In genomic region chr9:83011611-83012010, GRCh38 we compare ENCODE assay signal across 31 cellular contexts. TPM values are rescaled to one million over a fixed set of nuclear protein-coding genes. Genes with fewer than 3 reads are reported as not detected.
A peak's percentile ranks its signal among the peaks of the same experiment; 100 is the strongest.
DNase-seq lines count a peak whose midpoint lies in the region; ATAC-seq and TF ChIP-seq lines count a peak whose summit lies in the region.
"Had no signal": no experiment of that assay in that cellular context is flagged by ENCODE, and none has a peak within 500 bp of the region (broad histone marks: within the 10 kb centered on the region; RNA-seq: fewer than 3 reads in every experiment).

No MANE protein-coding gene starts in this region.

- no peak for ATAC-seq in activated T-cell treated with anti-CD3 and anti-CD28 coated beads, Interleukin-2, amount 50 U/mL, for 72 hours (replicated peaks in 1 of 2)
- ATAC-seq in HG03135 (IDR thresholded peaks at IDR 0.05; ENCODE audit: unreplicated experiment): no peak
- ATAC-seq: activated CD4-positive, CD25-positive, alpha-beta regulatory T cell treated with anti-CD3 and anti-CD28 coated beads, Interleukin-2, amount 50 U/mL, for 24 hours; HCT116; Panc1; right lobe of liver had no signal

- DNase-seq in activated T-cell treated with anti-CD3 and anti-CD28 coated beads, Interleukin-2, amount 50 U/mL, for 72 hours: no peak
- no peak for DNase-seq in activated T-cell treated with anti-CD3 and anti-CD28 coated beads, Interleukin-2, amount 50 U/mL, for 24 hours
- DNase-seq in Karpas-422 (peak; percentile 23), hepatic stellate cell (ENCODE audit: low spot score) (peak; percentile 40), vagina (ENCODE audit: extremely low spot score in 2 of 2) (no peak), medulla oblongata (ENCODE audit: extremely low spot score) (no peak), CD1c-positive myeloid dendritic cell (ENCODE audit: extremely low spot score) (no peak)
- DNase-seq: 8988T; activated CD4-positive, alpha-beta T cell treated with anti-CD3 and anti-CD28 coated beads, Interleukin-2, amount 50 U/mL, for 4 hours; activated naive CD4-positive, alpha-beta T cell treated with anti-CD3 and anti-CD28 coated beads for 36 hours; amniotic stem cell; colonic mucosa; DMS153; effector CD8-positive, alpha-beta T cell; midbrain; naive B cell; NCI-H1436 treated with DMSO at 0.1 percent for 48 hours; NCI-H2107; NCI-H345; NCI-H69; right lobe of liver; SIG-M5; stimulated activated CD4-positive, alpha-beta T cell treated with anti-CD3 and anti-CD28 coated beads, Interleukin-4, amount 100 ng/mL, for 1 hour had no signal

- H2AFZ ChIP-seq in Karpas-422 (ENCODE audit: low read length): no peak overlapping the region

- intact Hi-C loops in vagina (cut with DNase I): no loop called here

- H3K4me2 ChIP-seq in Karpas-422 (ENCODE audit: low read depth, low read length, poor library complexity, severe bottlenecking): no peak overlapping the region

- no peaks in the 10 kb centered on the region for H3K27me3 Mint-ChIP-seq in activated T-cell treated with anti-CD3 and anti-CD28 coated beads, Interleukin-2, amount 50 U/mL, for 72 hours (ENCODE audit: low read depth)
- peaks cover 4% of the 10 kb centered on the region for H3K27me3 Mint-ChIP-seq in activated T-cell treated with anti-CD3 and anti-CD28 coated beads, Interleukin-2, amount 50 U/mL, for 24 hours

- H3K36me3 ChIP-seq in Karpas-422 (ENCODE audit: insufficient read depth, low read length) (no peaks in the 10 kb centered on the region), vagina (no peaks in the 10 kb centered on the region)
- H3K36me3 ChIP-seq: colonic mucosa, right lobe of liver, tibial nerve had no signal

- H3K4me3 Mint-ChIP-seq in activated T-cell treated with anti-CD3 and anti-CD28 coated beads, Interleukin-2, amount 50 U/mL, for 72 hours: no peak overlapping the region
- H3K4me3 Mint-ChIP-seq in activated T-cell treated with anti-CD3 and anti-CD28 coated beads, Interleukin-2, amount 50 U/mL, for 24 hours: no peak overlapping the region
- H3K4me3 Mint-ChIP-seq: activated naive CD4-positive, alpha-beta T cell treated with anti-CD3 and anti-CD28 coated beads for 36 hours; activated T-helper 1 cell treated with anti-CD3 and anti-CD28 coated beads, Interleukin-12 subunit alpha, Interleukin-12 subunit beta, Interleukin-2, Interleukin-4 antibody, amounts not matched to agents 30 ng/mL and 10 ng/mL and 1 ng/mL, durations not matched to agents 14 hours and 24 hours and 36 hours; B cell; naive B cell had no signal

- TF ChIP-seq CTCF in vagina (IDR thresholded peaks at IDR 0.05): no peak

- H3K27me3 ChIP-seq in Karpas-422 (ENCODE audit: low read length) (no peaks in the 10 kb centered on the region), vagina (no peaks in the 10 kb centered on the region)
- H3K27me3 ChIP-seq: colonic mucosa, right lobe of liver, tibial nerve had no signal

- H3K27ac ChIP-seq in Karpas-422 (ENCODE audit: low read length) (no peak overlapping the region), vagina (peak overlapping the region; percentile 39)
- H3K27ac ChIP-seq: colonic mucosa, right lobe of liver, tibial nerve had no signal

- H3K4me1 ChIP-seq in Karpas-422 (ENCODE audit: low read length) (peaks cover 12% of the 10 kb centered on the region), vagina (no peaks in the 10 kb centered on the region)
- H3K4me1 ChIP-seq: colonic mucosa had no signal

- no peaks in the 10 kb centered on the region for H3K4me1 Mint-ChIP-seq in activated T-cell treated with anti-CD3 and anti-CD28 coated beads, Interleukin-2, amount 50 U/mL, for 72 hours (ENCODE audit: low read depth)
- peaks cover 2% of the 10 kb centered on the region for H3K4me1 Mint-ChIP-seq in activated T-cell treated with anti-CD3 and anti-CD28 coated beads, Interleukin-2, amount 50 U/mL, for 24 hours (ENCODE audit: low read depth)

- H3K9me3 ChIP-seq in Karpas-422 (ENCODE audit: low read length) (no peaks in the 10 kb centered on the region), vagina (no peaks in the 10 kb centered on the region)
- H3K9me3 ChIP-seq: colonic mucosa, right lobe of liver, tibial nerve had no signal

- no peaks in the 10 kb centered on the region for H3K36me3 Mint-ChIP-seq in activated T-cell treated with anti-CD3 and anti-CD28 coated beads, Interleukin-2, amount 50 U/mL, for 72 hours (ENCODE audit: insufficient read depth in 2 of 2)
- no peaks in the 10 kb centered on the region for H3K36me3 Mint-ChIP-seq in activated T-cell treated with anti-CD3 and anti-CD28 coated beads, Interleukin-2, amount 50 U/mL, for 24 hours (ENCODE audit: low read depth)
- H3K36me3 Mint-ChIP-seq: naive B cell had no signal

- TF ChIP-seq POLR2A in vagina (IDR thresholded peaks at IDR 0.05): no peak

- H3K9me2 ChIP-seq in Karpas-422 (replicated peaks; ENCODE audit: insufficient read depth, low read length): no peaks in the 10 kb centered on the region

- H3K79me2 ChIP-seq in Karpas-422 (ENCODE audit: low read length): no peaks in the 10 kb centered on the region

- H4K20me1 ChIP-seq in Karpas-422 (ENCODE audit: insufficient read depth, low read depth, low read length): no peaks in the 10 kb centered on the region

- H3K4me3 ChIP-seq in Karpas-422 (ENCODE audit: low read length): no peak overlapping the region
- H3K4me3 ChIP-seq in vagina: no peak overlapping the region
- H3K4me3 ChIP-seq: colonic mucosa, right lobe of liver, tibial nerve had no signal

- H3K9me3 Mint-ChIP-seq in activated T-cell treated with anti-CD3 and anti-CD28 coated beads, Interleukin-2, amount 50 U/mL, for 72 hours: no peaks in the 10 kb centered on the region
- no peaks in the 10 kb centered on the region for H3K9me3 Mint-ChIP-seq in activated T-cell treated with anti-CD3 and anti-CD28 coated beads, Interleukin-2, amount 50 U/mL, for 24 hours
- H3K9me3 Mint-ChIP-seq: activated naive CD4-positive, alpha-beta T cell treated with anti-CD3 and anti-CD28 coated beads for 36 hours; activated T-helper 1 cell treated with anti-CD3 and anti-CD28 coated beads, Interleukin-12 subunit alpha, Interleukin-12 subunit beta, Interleukin-2, Interleukin-4 antibody, amounts not matched to agents 30 ng/mL and 10 ng/mL and 1 ng/mL, durations not matched to agents 14 hours and 24 hours and 36 hours had no signal

- no peak overlapping the region for H3K9ac ChIP-seq in Karpas-422 (ENCODE audit: low read length)

- peak overlapping the region; percentile 69 for H3K27ac Mint-ChIP-seq in activated T-cell treated with anti-CD3 and anti-CD28 coated beads, Interleukin-2, amount 50 U/mL, for 72 hours
- no peak overlapping the region for H3K27ac Mint-ChIP-seq in activated T-cell treated with anti-CD3 and anti-CD28 coated beads, Interleukin-2, amount 50 U/mL, for 24 hours
- H3K27ac Mint-ChIP-seq: activated naive CD4-positive, alpha-beta T cell treated with anti-CD3 and anti-CD28 coated beads for 36 hours; activated T-helper 1 cell treated with anti-CD3 and anti-CD28 coated beads, Interleukin-12 subunit alpha, Interleukin-12 subunit beta, Interleukin-2, Interleukin-4 antibody, amounts not matched to agents 30 ng/mL and 10 ng/mL and 1 ng/mL, durations not matched to agents 14 hours and 24 hours and 36 hours; B cell; naive B cell had no signal

RNA-seq across cellular contexts. Expression of gene RASEF, which starts 51.3 kb away (rescaled TPM):
- total RNA-seq in activated T-cell treated with anti-CD3 and anti-CD28 coated beads, Interleukin-2, amount 50 U/mL, for 72 hours: not detected
- total RNA-seq in Karpas-422 (2014; rRNA removed; shearing (Covaris generic); ENCODE audit: low replicate concordance): 0.04 and 0.15 TPM in 2 replicates
- total RNA-seq in vagina: 7.6 TPM
- total RNA-seq: activated naive CD4-positive, alpha-beta T cell treated with anti-CD3 and anti-CD28 coated beads for 36 hours; activated T-helper 1 cell treated with anti-CD3 and anti-CD28 coated beads, Interleukin-12 subunit alpha, Interleukin-12 subunit beta, Interleukin-2, Interleukin-4 antibody, amounts not matched to agents 30 ng/mL and 10 ng/mL and 1 ng/mL, durations not matched to agents 14 hours and 24 hours and 36 hours; B cell; T-helper 2 cell treated with Interferon-gamma antibody and Interleukin-4, amounts not matched to agents 100 ng/mL and 5 ng/mL, for 36 hours had no signal

Comparison
In these comparisons a context has a peak if more than half of its experiments do, and no peak if none do; other contexts are left out.
1. DNase-seq: peak in Karpas-422 (single experiment) and hepatic stellate cell (single experiment); none in activated T-cell treated with anti-CD3 and anti-CD28 coated beads, Interleukin-2, amount 50 U/mL, for 72 hours (0 of 2), activated T-cell treated with anti-CD3 and anti-CD28 coated beads, Interleukin-2, amount 50 U/mL, for 24 hours (single experiment), vagina (0 of 2), medulla oblongata (single experiment) and CD1c-positive myeloid dendritic cell (single experiment).